In genomic region chr21:34029724-34030528, GRCh38 we compare ENCODE assay signal across 8 cellular contexts. TPM values are rescaled to one million over a fixed set of nuclear protein-coding genes. Genes with fewer than 3 reads are reported as not detected.
DNase-seq lines count a peak whose midpoint lies in the region; ATAC-seq and TF ChIP-seq lines count a peak whose summit lies in the region.

No MANE protein-coding gene starts in this region.

- no peaks in the 10 kb centered on the region for H3K36me3 Mint-ChIP-seq in brain

- H3K4me1 Mint-ChIP-seq in brain: peaks cover 9% of the 10 kb centered on the region

- peak; percentile 90 for ATAC-seq in GM19043 (IDR thresholded peaks at IDR 0.05; ENCODE audit: low read depth, unreplicated experiment)
- peak; percentile 87 for ATAC-seq in HG03432 (IDR thresholded peaks at IDR 0.05; ENCODE audit: unreplicated experiment)

- no peaks in the 10 kb centered on the region for H3K27me3 Mint-ChIP-seq in brain

- peak overlapping the region in 2 of 5 experiments; percentile 45 to 85 for H3K27ac Mint-ChIP-seq in brain

- H3K9me3 Mint-ChIP-seq in brain: peaks cover 3 to 11% (median 7%) of the 10 kb centered on the region in 5 experiments

- DNase-seq in AG08395 (ENCODE audit: low spot score): peak; percentile 67
- DNase-seq in T follicular helper cell (ENCODE audit: low read depth): peak; percentile 10
- DNase-seq in iPS-NIHi7 (ENCODE audit: extremely low spot score): peak; percentile 87
- DNase-seq in stimulated activated CD4-positive, alpha-beta T cell treated with anti-CD3 and anti-CD28 coated beads, Interleukin-2, amount 100 ng/mL, for 4 hours (ENCODE audit: low read depth): peak; percentile 28
- no peak for DNase-seq in NCI-H2107 (lab: John Stamatoyannopoulos, UW)

- no peak for TF ChIP-seq CTCF in brain (conservative IDR thresholded peaks at IDR 0.05)

- H3K4me3 Mint-ChIP-seq in brain: peak overlapping the region in 4 of 5 experiments; percentile 54 to 69 (median 60)

RNA-seq across cellular contexts. Expression of gene MRPS6, which starts 43.5 kb away (rescaled TPM):
- 87.7 TPM for polyA plus RNA-seq in brain (ENCODE audit: insufficient read depth, low read depth, low replicate concordance)

RNA-seq across cellular contexts. Expression of gene SLC5A3, which starts 43.5 kb away (rescaled TPM):
- polyA plus RNA-seq in brain (ENCODE audit: insufficient read depth, low read depth, low replicate concordance): 1.7 TPM
